ENCODE assay signal across 7 cellular contexts in the genomic region with DNA sequence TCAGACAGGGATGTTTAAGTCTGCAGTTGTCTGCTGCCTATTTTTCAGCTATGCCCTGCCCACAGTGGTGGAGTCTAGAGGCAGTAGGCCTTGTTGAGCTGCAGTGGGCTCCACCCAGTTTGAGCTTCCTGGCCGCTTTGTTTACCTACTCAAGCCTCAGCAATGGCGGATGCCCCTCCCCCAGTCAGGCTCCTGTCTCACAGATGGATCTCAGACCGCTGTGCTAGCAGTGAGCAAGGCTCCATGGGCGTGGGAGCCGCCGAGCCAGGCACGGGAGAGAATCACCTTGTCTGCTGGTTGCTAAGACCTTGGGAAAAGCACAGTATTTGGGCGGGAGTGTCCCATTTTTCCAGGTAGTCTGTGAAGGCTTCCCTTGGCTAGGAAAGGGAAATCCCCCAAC.
A peak's percentile ranks its signal among the peaks of the same experiment; 100 is the strongest.
DNase-seq lines count a peak whose midpoint lies in the region; TF ChIP-seq lines count a peak whose summit lies in the region.
"Not testable (repeated sequence)": the region's sequence is repeated elsewhere in the genome, so short reads cannot be mapped to it uniquely, and the experiment has no call there.

No MANE protein-coding gene starts in this region.

- CTCF ChIA-PET in HEK293 (lab: Yijun Ruan, JAX), result interaction anchor here (0.6 to 1.3 kb wide), 3 partner anchors 13 to 189 kb away, joined by 3 to 6 read pairs (median 3); no protein-coding TSS in a partner anchor
- CTCF ChIA-PET in activated CD4-positive, alpha-beta T cell treated with anti-CD3 and anti-CD28 coated beads, Interleukin-2, amount 10 ng/mL, durations not matched to agents 7 days and 5 days (lab: Charles Lee), result interaction anchor here (1.1 kb wide), 1 partner anchor 12 kb away, joined by 3 read pairs; no protein-coding TSS in a partner anchor

- H3K9ac ChIP-seq in endodermal cell (ENCODE audit: extremely low read depth, low read length, poor library complexity, severe bottlenecking); mesendoderm (ENCODE audit: low read length): not testable (repeated sequence)

- H3K27me3 Mint-ChIP-seq in activated CD4-positive, alpha-beta T cell treated with anti-CD3 and anti-CD28 coated beads, Interleukin-2, amount 10 ng/mL, durations not matched to agents 7 days and 5 days; endodermal cell (ENCODE audit: insufficient read depth): not testable (repeated sequence)

- not testable (repeated sequence) for H3K79me1 ChIP-seq in mesendoderm (ENCODE audit: low read length)

- not testable (repeated sequence) for H3K79me2 ChIP-seq in mesendoderm (ENCODE audit: control insufficient read depth, insufficient read depth, low read length)

- peaks cover 55% of the 10 kb centered on the region for H3K36me3 Mint-ChIP-seq in activated CD4-positive, alpha-beta T cell treated with anti-CD3 and anti-CD28 coated beads, Interleukin-2, amount 10 ng/mL, durations not matched to agents 7 days and 5 days (ENCODE audit: low read depth)
- H3K36me3 Mint-ChIP-seq in endodermal cell (ENCODE audit: low read depth), result peaks cover 94% of the 10 kb centered on the region

- H3K27me3 ChIP-seq in endodermal cell (ENCODE audit: control insufficient read depth, insufficient read depth, low read length, poor library complexity, severe bottlenecking); mesendoderm (ENCODE audit: insufficient read depth, low read length, poor library complexity): not testable (repeated sequence)

- H3K4me3 Mint-ChIP-seq in activated CD4-positive, alpha-beta T cell treated with anti-CD3 and anti-CD28 coated beads, Interleukin-2, amount 10 ng/mL, durations not matched to agents 7 days and 5 days; endodermal cell: not testable (repeated sequence)

- not testable (repeated sequence) for H3K4me2 ChIP-seq in mesendoderm (ENCODE audit: low read length)

- not testable (repeated sequence) for H3K4me1 ChIP-seq in HEK293 (ENCODE audit: control insufficient read depth, insufficient read depth, low read length); endodermal cell (ENCODE audit: control insufficient read depth, insufficient read depth, low read length); mesendoderm (ENCODE audit: control insufficient read depth, low read depth, low read length)

- DNase-seq in DMS53 (lab: John Stamatoyannopoulos, UW) (peak; percentile 14), NCI-H510A (lab: John Stamatoyannopoulos, UW) (peak; percentile 0), amniotic epithelial cell (ENCODE audit: low read depth) (peak; percentile 56), endodermal cell (peak; percentile 62), mesendoderm (peak; percentile 34)
- peak; percentile 7 for DNase-seq in activated CD4-positive, alpha-beta T cell treated with anti-CD3 and anti-CD28 coated beads, Interleukin-2, amount 10 ng/mL, durations not matched to agents 7 days and 5 days

- not testable (repeated sequence) for H3K9me3 Mint-ChIP-seq in activated CD4-positive, alpha-beta T cell treated with anti-CD3 and anti-CD28 coated beads, Interleukin-2, amount 10 ng/mL, durations not matched to agents 7 days and 5 days
- H3K9me3 Mint-ChIP-seq in endodermal cell, result peaks cover 16% of the 10 kb centered on the region

- 93 to 96% methylated on average over 4 to 8 of the region's 8 CpGs for WGBS in endodermal cell (ENCODE audit: insufficient coverage in 1 of 2, insufficient read length in 1 of 2), 2 experiments
- no CpG with 5 or more reads among the region's 8 CpGs for WGBS in mesendoderm (ENCODE audit: extremely low coverage, insufficient coverage, low lambda C conversion rate)

- not testable (repeated sequence) for H2BK15ac ChIP-seq in mesendoderm (replicated peaks; ENCODE audit: low read depth)

- not testable (repeated sequence) for H3K9me3 ChIP-seq in HEK293 (ENCODE audit: control insufficient read depth, insufficient read depth, low read depth, low read length); endodermal cell (ENCODE audit: control insufficient read depth, low read length)

- H3K27ac Mint-ChIP-seq in activated CD4-positive, alpha-beta T cell treated with anti-CD3 and anti-CD28 coated beads, Interleukin-2, amount 10 ng/mL, durations not matched to agents 7 days and 5 days, result not testable (repeated sequence)
- peak overlapping the region; percentile 1 for H3K27ac Mint-ChIP-seq in endodermal cell

- not testable (repeated sequence) for H4K5ac ChIP-seq in mesendoderm (ENCODE audit: low read length)

- not testable (repeated sequence) for H3K23ac ChIP-seq in mesendoderm (ENCODE audit: low read length)

- H3K4me1 Mint-ChIP-seq in activated CD4-positive, alpha-beta T cell treated with anti-CD3 and anti-CD28 coated beads, Interleukin-2, amount 10 ng/mL, durations not matched to agents 7 days and 5 days, result peaks cover 21% of the 10 kb centered on the region
- H3K4me1 Mint-ChIP-seq in endodermal cell, result not testable (repeated sequence)

- not testable (repeated sequence) for H2BK120ac ChIP-seq in mesendoderm (ENCODE audit: low read depth, low read length)

- H3K27ac ChIP-seq in HEK293 (ENCODE audit: extremely low read depth, low read depth, low read length); endodermal cell (ENCODE audit: low read depth, low read length); mesendoderm (ENCODE audit: low read depth, low read length): not testable (repeated sequence)

- H2BK5ac ChIP-seq in mesendoderm (ENCODE audit: low read length), result not testable (repeated sequence)

- H3K18ac ChIP-seq in mesendoderm (ENCODE audit: low read length), result not testable (repeated sequence)

- not testable (repeated sequence) for H3K56ac ChIP-seq in mesendoderm (ENCODE audit: low read length)

- not testable (repeated sequence) for H4K8ac ChIP-seq in mesendoderm (ENCODE audit: low read depth, low read length)

- H2AK5ac ChIP-seq in mesendoderm (ENCODE audit: low read length), result not testable (repeated sequence)

- not testable (repeated sequence) for TF ChIP-seq CTCF in HEK293 (tag by site-specific recombination; IDR thresholded peaks at IDR 0.05)
- peak; percentile 4 for TF ChIP-seq CTCF in endodermal cell (conservative IDR thresholded peaks at IDR 0.05)

- H3K4me3 ChIP-seq in HEK293 (ENCODE audit: low read depth, low read length); endodermal cell (ENCODE audit: low read length); mesendoderm (ENCODE audit: low read length): not testable (repeated sequence)

- H3K4ac ChIP-seq in mesendoderm (ENCODE audit: low read depth, low read length), result not testable (repeated sequence)

- POLR2A ChIA-PET in HEK293 (lab: Yijun Ruan, JAX), result interaction anchor here (0.6 kb wide), 1 partner anchor 115 kb away, joined by 3 read pairs; no protein-coding TSS in a partner anchor
- POLR2A ChIA-PET in activated CD4-positive, alpha-beta T cell treated with anti-CD3 and anti-CD28 coated beads, Interleukin-2, amount 10 ng/mL, durations not matched to agents 7 days and 5 days (lab: Charles Lee), result not testable (repeated sequence)

- peaks cover 15 to 44% of the 10 kb centered on the region in 2 experiments for H3K36me3 ChIP-seq in HEK293 (ENCODE audit: control insufficient read depth in 2 of 2, insufficient read depth in 1 of 2, low read length in 2 of 2)
- peaks cover 28% of the 10 kb centered on the region for H3K36me3 ChIP-seq in endodermal cell (ENCODE audit: control insufficient read depth, insufficient read depth, low read length)
- H3K36me3 ChIP-seq in mesendoderm (ENCODE audit: control insufficient read depth, insufficient read depth, low read length), result not testable (repeated sequence)

TF ChIP-seq in HEK293, 187 proteins besides CTCF, POLR2A, EP300 and RAD21:
- TF ChIP-seq SCRT2 (tag by site-specific recombination; IDR thresholded peaks at IDR 0.05), result peak; percentile 71

Comparison
In these comparisons a context has a peak if more than half of its experiments do, and no peak if none do; other contexts are left out.
1. DNase-seq: peak in every context shown above with its lines; median percentile 62 in endodermal cell; 56 in amniotic epithelial cell; 34 in mesendoderm; 14 in DMS53; 7 in activated CD4-positive, alpha-beta T cell treated with anti-CD3 and anti-CD28 coated beads, Interleukin-2, amount 10 ng/mL, durations not matched to agents 7 days and 5 days; 0 in NCI-H510A.